ENCODE assay signal across 2 cellular contexts in the genomic region with DNA sequence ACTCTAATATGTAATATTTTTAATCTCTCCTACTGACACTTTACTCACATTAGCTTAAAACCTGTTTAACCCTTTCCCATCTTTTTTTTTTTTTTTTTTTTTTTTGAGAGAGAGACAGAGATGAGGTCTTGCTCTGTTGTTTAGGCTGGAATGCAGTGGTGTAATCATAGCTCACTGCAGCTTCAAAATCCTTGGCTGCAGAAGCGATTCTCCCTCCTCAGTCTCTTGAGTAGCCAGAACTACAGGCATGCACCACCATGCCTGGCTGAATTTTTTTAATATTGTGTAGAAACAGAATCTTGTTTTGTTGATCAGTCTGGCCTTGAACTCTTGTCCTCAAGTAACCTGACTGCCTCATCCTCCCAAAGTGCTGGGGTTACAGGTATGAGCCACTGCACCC.
TF ChIP-seq lines count a peak whose summit lies in the region.

No MANE protein-coding gene starts in this region.

TF ChIP-seq in IMR-90, 13 proteins besides CTCF, POLR2A, EP300 and RAD21:
- no peak for TF ChIP-seq NFE2L2 (IDR thresholded peaks at IDR 0.05; ENCODE audit: low read depth, low read length)
- TF ChIP-seq USF2 (IDR thresholded peaks at IDR 0.05; ENCODE audit: low read depth, low read length): no peak
- no peak for TF ChIP-seq MXI1 (IDR thresholded peaks at IDR 0.05; ENCODE audit: borderline replicate concordance, low read depth, low read length)
- no peak for TF ChIP-seq MAFK (IDR thresholded peaks at IDR 0.05; ENCODE audit: low read depth, low read length)
- no peak for TF ChIP-seq BHLHE40 (IDR thresholded peaks at IDR 0.05; ENCODE audit: low read depth, low read length)
- TF ChIP-seq RCOR1 (IDR thresholded peaks at IDR 0.05; ENCODE audit: insufficient replicate concordance, low read length): no peak
- no peak for TF ChIP-seq FOS (IDR thresholded peaks at IDR 0.05; ENCODE audit: low read depth, low read length)
- TF ChIP-seq MAZ (IDR thresholded peaks at IDR 0.05; ENCODE audit: borderline replicate concordance, low read depth, low read length): no peak
- no peak for TF ChIP-seq CHD1 (IDR thresholded peaks at IDR 0.05; ENCODE audit: low read depth, low read length)
- no peak for TF ChIP-seq SMC3 (IDR thresholded peaks at IDR 0.05; ENCODE audit: low read depth, low read length)
TF ChIP-seq in IMR-90: peak in this region for 0.

TF ChIP-seq in K562, 482 proteins besides CTCF, POLR2A, EP300 and RAD21:
- TF ChIP-seq ZNF316 (IDR thresholded peaks at IDR 0.05) (no peak), ADNP (tag; IDR thresholded peaks at IDR 0.05) (0 out of 2 replicates have a peak, but pooled peaks have one; percentile 7), ZFP36 (IDR thresholded peaks at IDR 0.05; ENCODE audit: low read depth, low read length, partially characterized antibody) (no peak), SREBF1 (IDR thresholded peaks at IDR 0.05; ENCODE audit: borderline replicate concordance, low read depth, low read length) (no peak), SRF (CRISPR knock-in tag; IDR thresholded peaks at IDR 0.05) (no peak), TEAD2 (tag; IDR thresholded peaks at IDR 0.05) (no peak), ZNF23 (CRISPR knock-in tag; IDR thresholded peaks at IDR 0.05) (no peak)
